ENCODE assay signal across 32 cellular contexts in the genomic region with DNA sequence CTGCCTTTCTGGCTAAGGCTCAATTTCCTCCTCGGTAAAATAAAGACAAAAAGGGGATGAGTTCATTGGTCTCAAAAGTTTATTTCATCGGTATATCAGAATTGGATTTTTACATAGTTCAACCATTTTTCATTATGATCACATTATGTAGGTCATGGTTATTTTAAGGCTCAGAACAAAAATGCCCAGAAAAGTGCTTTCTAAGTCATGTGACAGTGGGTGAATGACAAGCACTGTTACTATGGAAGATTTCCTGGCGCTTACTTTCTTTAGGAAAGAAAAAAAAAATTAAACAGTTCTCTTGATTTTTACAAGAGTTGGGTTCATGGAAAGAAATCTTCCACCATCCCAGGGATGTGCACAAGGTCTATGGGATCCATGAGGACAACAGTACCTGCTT.
"Had no signal": no experiment of that assay in that cellular context is flagged by ENCODE, and none has a peak within 500 bp of the region (broad histone marks: within the 10 kb centered on the region; RNA-seq: fewer than 3 reads in every experiment).

No MANE protein-coding gene starts in this region.

- FAIRE-seq: astrocyte, bronchial epithelial cell had no signal

- H3K4me1 ChIP-seq: adrenal gland, ascending aorta, body of pancreas, breast epithelium had no signal

- DNase-seq: activated effector memory CD4-positive, alpha-beta T cell treated with anti-CD3 and anti-CD28 coated beads, Interleukin-2, amount 50 U/mL, for 16 hours; activated effector memory CD4-positive, alpha-beta T cell treated with Interleukin-2 at 50 U/mL for 16 hours; activated gamma-delta T cell; activated gamma-delta T cell treated with Interleukin-2 at 50 U/mL for 16 hours; activated naive CD4-positive, alpha-beta T cell; activated naive CD4-positive, alpha-beta T cell treated with anti-CD3 and anti-CD28 coated beads for 36 hours; activated naive CD4-positive, alpha-beta T cell treated with anti-CD3 and anti-CD28 coated beads, Interleukin-2, amount 10 ng/mL, durations not matched to agents 7 days and 5 days; activated naive CD4-positive, alpha-beta T cell treated with anti-CD3 and anti-CD28 coated beads, Interleukin-2, amount 50 U/mL, for 16 hours; activated naive CD4-positive, alpha-beta T cell treated with Interleukin-2 at 50 U/mL for 16 hours; activated naive CD8-positive, alpha-beta T cell treated with anti-CD3 and anti-CD28 coated beads for 36 hours; activated naive CD8-positive, alpha-beta T cell treated with anti-CD3 and anti-CD28 coated beads, Interleukin-2, amount 10 ng/mL, durations not matched to agents 7 days and 5 days; activated naive CD8-positive, alpha-beta T cell treated with anti-CD3 and anti-CD28 coated beads, Interleukin-2, amount 50 U/mL, for 24 hours; activated T-cell treated with anti-CD3 and anti-CD28 coated beads, Interleukin-2, amount 50 U/mL, for 24 hours; activated T-cell treated with anti-CD3 and anti-CD28 coated beads, Interleukin-2, amount 50 U/mL, for 4 hours; activated T-cell treated with anti-CD3 and anti-CD28 coated beads, Interleukin-2, amount 50 U/mL, for 48 hours; activated T-cell treated with anti-CD3 and anti-CD28 coated beads, Interleukin-2, amount 50 U/mL, for 72 hours; adrenal gland; amniotic stem cell; amygdala; anterior cingulate cortex; aorta; body of pancreas; brain microvascular endothelial cell; central memory CD4-positive, alpha-beta T cell; cerebellar nuclear complex had no signal

- ATAC-seq: activated naive CD4-positive, alpha-beta T cell treated with anti-CD3 and anti-CD28 coated beads, Interleukin-2, amount 50 U/mL, for 72 hours; activated naive CD8-positive, alpha-beta T cell treated with anti-CD3 and anti-CD28 coated beads, Interleukin-2, amount 50 U/mL, for 24 hours; activated T-cell treated with anti-CD3 and anti-CD28 coated beads, Interleukin-2, amount 50 U/mL, for 4 hours; activated T-cell treated with anti-CD3 and anti-CD28 coated beads, Interleukin-2, amount 50 U/mL, for 72 hours; activated T-helper 17 cell treated with anti-CD3 and anti-CD28 coated beads, Interleukin-2, amount 50 U/mL, for 72 hours; body of pancreas had no signal

- H3K9me3 ChIP-seq: adrenal gland, ascending aorta, body of pancreas had no signal

- H3K4me3 ChIP-seq: adrenal gland, ascending aorta, body of pancreas, breast epithelium, cardiac muscle cell had no signal

- H3K36me3 ChIP-seq: adrenal gland, ascending aorta, brain microvascular endothelial cell, breast epithelium, cardiac muscle cell had no signal

- H3K27ac ChIP-seq: adrenal gland, ascending aorta, body of pancreas, brain microvascular endothelial cell, breast epithelium, cardiac muscle cell had no signal

- H3K27me3 ChIP-seq: adrenal gland, ascending aorta, body of pancreas, brain microvascular endothelial cell, breast epithelium, cardiac muscle cell had no signal
